Comparison of ENCODE assay signal across 19 cellular contexts in the genomic region with DNA sequence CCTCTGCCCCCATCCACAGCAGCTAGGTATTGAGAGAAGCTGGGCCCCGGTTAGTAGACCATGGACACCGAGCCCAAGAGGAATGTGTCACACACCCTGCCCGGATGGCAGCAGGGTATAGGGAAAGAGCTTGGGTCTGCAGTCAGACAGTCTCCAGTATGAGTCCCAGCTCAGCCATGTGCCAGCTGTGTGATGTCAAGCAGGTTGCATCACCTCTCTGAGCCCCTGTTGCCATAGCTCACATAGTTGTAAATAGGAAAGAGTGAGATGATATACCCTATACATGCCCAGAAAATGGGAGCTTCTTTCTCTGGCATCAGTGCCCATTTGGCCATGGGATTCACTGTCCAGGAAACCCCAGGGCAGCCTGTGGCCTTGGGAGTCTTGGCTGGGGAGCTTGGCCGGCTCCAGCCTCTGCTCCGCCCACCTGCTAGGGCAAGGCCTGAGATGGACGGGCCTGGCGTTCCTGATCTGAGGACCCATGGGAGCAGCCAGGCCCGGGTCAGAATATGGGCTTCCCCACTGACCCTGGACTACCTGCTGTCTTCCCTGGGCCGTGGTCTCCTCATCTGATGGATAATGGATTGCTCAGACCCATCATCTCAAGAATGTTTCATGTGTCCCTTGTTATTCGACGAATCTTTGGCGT. TPM values are rescaled to one million over a fixed set of nuclear protein-coding genes. Genes with fewer than 3 reads are reported as not detected.
DNase-seq lines count a peak whose midpoint lies in the region; ATAC-seq and TF ChIP-seq lines count a peak whose summit lies in the region.
"Had no signal": no experiment of that assay in that cellular context is flagged by ENCODE, and none has a peak within 500 bp of the region (broad histone marks: within the 10 kb centered on the region; RNA-seq: fewer than 3 reads in every experiment).

No MANE protein-coding gene starts in this region.

- peak; percentile 11 for ATAC-seq in left ventricle myocardium superior
- ATAC-seq in HG03442 (IDR thresholded peaks at IDR 0.05; ENCODE audit: unreplicated experiment): no peak
- ATAC-seq in HG02610 (IDR thresholded peaks at IDR 0.05; ENCODE audit: unreplicated experiment): no peak
- ATAC-seq: left lobe of liver had no signal

- peak; percentile 4 for DNase-seq in LHCN-M2 (ENCODE audit: low read depth)
- DNase-seq in coronary artery (ENCODE audit: low spot score): peak; percentile 68
- no peak for DNase-seq in left ventricle myocardium superior
- DNase-seq in spleen: peak; percentile 78
- no peak for DNase-seq in superior temporal gyrus (ENCODE audit: extremely low spot score)
- no peak for DNase-seq in NCI-H187 treated with DMSO at 0.1 percent for 48 hours (lab: John Stamatoyannopoulos, UW)
- DNase-seq: activated CD4-positive, alpha-beta T cell treated with anti-CD3 and anti-CD28 coated beads, Interleukin-2, amount 10 ng/mL, durations not matched to agents 7 days and 5 days; activated naive CD4-positive, alpha-beta T cell treated with anti-CD3 and anti-CD28 coated beads, Interleukin-2, amount 10 ng/mL, durations not matched to agents 7 days and 5 days; activated T-cell treated with anti-CD3 and anti-CD28 coated beads, Interleukin-2, amount 50 U/mL, for 1 hour; cortex of kidney; DND-41; NCI-H187; NCI-H345; retina; transverse colon had no signal

- peaks cover 0 to 36% (median 0%) of the 10 kb centered on the region in 7 donors for H3K27me3 ChIP-seq in spleen (replicated peaks in 1 of 7)

- peaks cover 0 to 3% (median 0%) of the 10 kb centered on the region in 8 donors for H3K9me3 ChIP-seq in spleen
- H3K9me3 ChIP-seq: transverse colon had no signal

- 71 to 81% (median 77%) methylated on average over 10 to 12 of the region's 12 CpGs for WGBS in spleen, 5 donors

- peaks cover 3 to 50% (median 19%) of the 10 kb centered on the region in 6 donors for H3K4me1 ChIP-seq in spleen
- H3K4me1 ChIP-seq: transverse colon had no signal

- no peak for TF ChIP-seq POLR2A in spleen (IDR thresholded peaks at IDR 0.05)

- intact Hi-C loops in left ventricle myocardium superior (cut with micrococcal nuclease): no loop called here
- intact Hi-C loops in spleen (cut with DNase I; ENCODE audit: low total_unique reads): no loop called here

- no peaks in the 10 kb centered on the region for H3K36me3 ChIP-seq in spleen
- H3K36me3 ChIP-seq: transverse colon had no signal

- H3K4me3 ChIP-seq in coronary artery (no peak overlapping the region), spleen (no peak overlapping the region)
- H3K4me3 ChIP-seq: transverse colon had no signal

- H3K27ac ChIP-seq in coronary artery (peak overlapping the region; percentile 48 to 64), spleen (no peak overlapping the region)
- H3K27ac ChIP-seq: transverse colon had no signal

- TF ChIP-seq CTCF in coronary artery (IDR thresholded peaks at IDR 0.05) (no peak), spleen (IDR thresholded peaks at IDR 0.05 in 8 of 11, conservative IDR thresholded peaks at IDR 0.05 in 3 of 11) (no peak)

RNA-seq across cellular contexts. Expression of a gene that starts 13.2 kb away (rescaled TPM):
- total RNA-seq in LHCN-M2 (2014; rRNA removed) (not detected in 2 replicates), left ventricle myocardium superior (19.1 TPM), spleen (1 to 10 TPM in 6 of 7 donors, under 1 TPM in 1; 0.77 to 5.3 (median 3.6) TPM)
- not detected for polyA plus RNA-seq in LHCN-M2 (2012)
- polyA plus RNA-seq in spleen: 1 to 10 TPM in 1 of 3 donors, under 1 TPM in 2; 0.33 to 1.7 (median 0.73) TPM
- total RNA-seq: activated CD4-positive, alpha-beta T cell treated with anti-CD3 and anti-CD28 coated beads, Interleukin-2, amount 10 ng/mL, durations not matched to agents 7 days and 5 days; endothelial cell of umbilical vein; left lobe of liver had no signal
- polyA plus RNA-seq: endothelial cell of umbilical vein had no signal

RNA-seq across cellular contexts. Expression of a gene that starts 27.3 kb away (rescaled TPM):
- total RNA-seq in LHCN-M2 (2014; rRNA removed) (4.1 and 6.7 TPM in 2 replicates), left ventricle myocardium superior (55.5 TPM), spleen (10 to 100 TPM in 2 of 7 donors, 1 to 10 TPM in 5; 3.3 to 23.9 (median 9.7) TPM)
- 3.3 TPM for polyA plus RNA-seq in LHCN-M2 (2012)
- 1 to 10 TPM; 1.9 to 7.1 (median 5.7) TPM for polyA plus RNA-seq in spleen
- total RNA-seq: activated CD4-positive, alpha-beta T cell treated with anti-CD3 and anti-CD28 coated beads, Interleukin-2, amount 10 ng/mL, durations not matched to agents 7 days and 5 days had no signal

RNA-seq across cellular contexts. Expression of a gene that starts 47.1 kb away (rescaled TPM):
- total RNA-seq in LHCN-M2 (2014; rRNA removed): 3.4 and 11.3 TPM in 2 replicates
- polyA plus RNA-seq in LHCN-M2 (2012): 4.3 TPM
- total RNA-seq in left ventricle myocardium superior: 17.1 TPM
- 1 to 10 TPM in 5 of 7 donors, under 1 TPM in 2; 0.77 to 2.4 (median 1.2) TPM for total RNA-seq in spleen
- polyA plus RNA-seq in spleen: under 1 TPM; 0.13 to 0.51 (median 0.15) TPM

Comparison
In these comparisons a context has a peak if more than half of its experiments do, and no peak if none do; other contexts are left out.
1. DNase-seq: peak in LHCN-M2 (single experiment), coronary artery (single experiment) and spleen (single experiment); none in left ventricle myocardium superior (single experiment), superior temporal gyrus (single experiment) and NCI-H187 treated with DMSO at 0.1 percent for 48 hours (single experiment).
2. H3K27ac ChIP-seq: peak in coronary artery (2 of 2); none in spleen (0 of 8).